In genomic region chr3:108479212-108479611, GRCh38 we compare ENCODE assay signal across 21 cellular contexts. TPM values are rescaled to one million over a fixed set of nuclear protein-coding genes. Genes with fewer than 3 reads are reported as not detected.
"Had no signal": no experiment of that assay in that cellular context is flagged by ENCODE, and none has a peak within 500 bp of the region (broad histone marks: within the 10 kb centered on the region; RNA-seq: fewer than 3 reads in every experiment).

No MANE protein-coding gene starts in this region.

- H2AFZ ChIP-seq: parathyroid adenoma had no signal

- DNase-seq: islet precursor cell; left ventricle myocardium inferior; midbrain; mucosa of descending colon; naive thymus-derived CD4-positive, alpha-beta T cell; retina; right cardiac atrium; spleen; stimulated activated CD4-positive, alpha-beta T cell treated with anti-CD3 and anti-CD28 coated beads, Interleukin-4, amount 100 ng/mL, for 24 hours; stimulated activated naive CD4-positive, alpha-beta T cell; substantia nigra; transverse colon; upper lobe of left lung had no signal

- ATAC-seq: mucosa of descending colon; naive thymus-derived CD4-positive, alpha-beta T cell; natural killer cell treated with Interleukin-12 subunit alpha and Interleukin-12 subunit beta and Interleukin-15 and Interleukin-18, amount 100 ng/mL, for 72 hours; right cardiac atrium; sciatic nerve; stimulated activated effector memory CD8-positive, alpha-beta T cell treated with anti-CD3 and anti-CD28 coated beads, Interleukin-12 subunit alpha, Interleukin-12 subunit beta, amount 100 ng/mL, for 72 hours had no signal

- H3K9me3 ChIP-seq: left ventricle myocardium inferior, mucosa of descending colon, spleen, transverse colon, upper lobe of left lung, vagina had no signal

- H3K27me3 ChIP-seq: spleen, transverse colon, upper lobe of left lung, vagina had no signal

- H3K4me1 ChIP-seq: left ventricle myocardium inferior, parathyroid adenoma, vagina had no signal

- H3K79me2 ChIP-seq: parathyroid adenoma had no signal

- H3K4me3 ChIP-seq: left ventricle myocardium inferior, lung, mucosa of descending colon, skin epidermis, spleen, transverse colon, upper lobe of left lung, vagina had no signal

- H3K27ac ChIP-seq: left ventricle myocardium inferior, parathyroid adenoma, skin epidermis, spleen, transverse colon, upper lobe of left lung, vagina had no signal

- H3K36me3 ChIP-seq: left ventricle myocardium inferior, spleen, transverse colon, upper lobe of left lung, vagina had no signal

RNA-seq across cellular contexts. Expression of gene MYH15, which starts 31.2 kb away (rescaled TPM):
- total RNA-seq: kidney epithelial cell, vagina had no signal
- polyA plus RNA-seq: naive thymus-derived CD4-positive, alpha-beta T cell had no signal
